Comparison of ENCODE assay signal across 21 cellular contexts in genomic region chr2:201942525-201942924, GRCh38.
"Had no signal": no experiment of that assay in that cellular context is flagged by ENCODE, and none has a peak within 500 bp of the region (broad histone marks: within the 10 kb centered on the region; RNA-seq: fewer than 3 reads in every experiment).

No MANE protein-coding gene starts in this region.

- ATAC-seq: effector memory CD8-positive, alpha-beta T cell; gastrocnemius medialis; heart right ventricle; left lobe of liver; naive thymus-derived CD4-positive, alpha-beta T cell; psoas muscle; stimulated activated naive B cell treated with anti-CD40 and anti-IgM and Interleukin-4, amounts not matched to agents 10 μg/mL and 1 μg/mL and 100 μg/mL, for 72 hours; stimulated activated naive CD8-positive, alpha-beta T cell treated with anti-CD3 and anti-CD28 coated beads, Interleukin-15, amount 100 ng/mL, for 72 hours; upper lobe of right lung had no signal

- H3K27ac ChIP-seq: esophagus squamous epithelium, gastrocnemius medialis, heart right ventricle, neutrophil, psoas muscle, sigmoid colon, skin epidermis, testis, tibial nerve, upper lobe of right lung, vagina had no signal

- H3K27me3 ChIP-seq: gastrocnemius medialis, neutrophil, sigmoid colon, testis, tibial nerve, upper lobe of right lung, vagina had no signal

- H3K4me3 ChIP-seq: esophagus squamous epithelium, gastrocnemius medialis, heart right ventricle, psoas muscle, sigmoid colon, skin epidermis, testis, tibial nerve, upper lobe of right lung, vagina had no signal

- DNase-seq: effector memory CD8-positive, alpha-beta T cell; esophagus squamous epithelium; gastrocnemius medialis; heart right ventricle; hypothalamus; mammary epithelial cell; naive thymus-derived CD4-positive, alpha-beta T cell; nephron progenitor cell; psoas muscle; sigmoid colon; stimulated activated CD4-positive, alpha-beta T cell treated with anti-CD3 and anti-CD28 coated beads, Interleukin-2, amount 100 ng/mL, for 24 hours; stimulated activated CD4-positive, alpha-beta T cell treated with anti-CD3 and anti-CD28 coated beads, Interleukin-4, amount 100 ng/mL, for 4 hours; stimulated activated naive B cell treated with anti-CD40 and anti-IgM and Interleukin-4, amounts not matched to agents 10 μg/mL and 1 μg/mL and 100 μg/mL, for 72 hours; stimulated activated naive CD8-positive, alpha-beta T cell treated with anti-CD3 and anti-CD28 coated beads, Interleukin-15, amount 100 ng/mL, for 72 hours; testis; upper lobe of right lung had no signal

- H3K36me3 ChIP-seq: esophagus squamous epithelium, gastrocnemius medialis, heart right ventricle, neutrophil, sigmoid colon, tibial nerve, upper lobe of right lung, vagina had no signal

- H3K9me3 ChIP-seq: esophagus squamous epithelium, gastrocnemius medialis, heart right ventricle, neutrophil, psoas muscle, sigmoid colon, testis, tibial nerve, upper lobe of right lung, vagina had no signal

- H3K4me1 ChIP-seq: esophagus squamous epithelium, gastrocnemius medialis, heart right ventricle, psoas muscle, sigmoid colon, testis, tibial nerve, upper lobe of right lung, vagina had no signal
